ENCODE assay signal across 1 cellular context in genomic region chr17:45172232-45172540, GRCh38.
TF ChIP-seq lines count a peak whose summit lies in the region.

No MANE protein-coding gene starts in this region.

TF ChIP-seq in HEK293T, 16 proteins besides CTCF, POLR2A, EP300 and RAD21 (continued from another document):
- no peak for TF ChIP-seq HDGF (IDR thresholded peaks at IDR 0.05; ENCODE audit: borderline replicate concordance)
- no peak for TF ChIP-seq CTBP1 (IDR thresholded peaks at IDR 0.05; ENCODE audit: borderline replicate concordance)
- TF ChIP-seq PKNOX1 (IDR thresholded peaks at IDR 0.05): no peak
- no peak for TF ChIP-seq NFRKB (IDR thresholded peaks at IDR 0.05)
- TF ChIP-seq SP1 (IDR thresholded peaks at IDR 0.05): no peak
- no peak for TF ChIP-seq SUZ12 (IDR thresholded peaks at IDR 0.05)
- TF ChIP-seq BHLHE40 (IDR thresholded peaks at IDR 0.05; ENCODE audit: borderline replicate concordance): no peak
